ENCODE assay signal across 14 cellular contexts in the genomic region with DNA sequence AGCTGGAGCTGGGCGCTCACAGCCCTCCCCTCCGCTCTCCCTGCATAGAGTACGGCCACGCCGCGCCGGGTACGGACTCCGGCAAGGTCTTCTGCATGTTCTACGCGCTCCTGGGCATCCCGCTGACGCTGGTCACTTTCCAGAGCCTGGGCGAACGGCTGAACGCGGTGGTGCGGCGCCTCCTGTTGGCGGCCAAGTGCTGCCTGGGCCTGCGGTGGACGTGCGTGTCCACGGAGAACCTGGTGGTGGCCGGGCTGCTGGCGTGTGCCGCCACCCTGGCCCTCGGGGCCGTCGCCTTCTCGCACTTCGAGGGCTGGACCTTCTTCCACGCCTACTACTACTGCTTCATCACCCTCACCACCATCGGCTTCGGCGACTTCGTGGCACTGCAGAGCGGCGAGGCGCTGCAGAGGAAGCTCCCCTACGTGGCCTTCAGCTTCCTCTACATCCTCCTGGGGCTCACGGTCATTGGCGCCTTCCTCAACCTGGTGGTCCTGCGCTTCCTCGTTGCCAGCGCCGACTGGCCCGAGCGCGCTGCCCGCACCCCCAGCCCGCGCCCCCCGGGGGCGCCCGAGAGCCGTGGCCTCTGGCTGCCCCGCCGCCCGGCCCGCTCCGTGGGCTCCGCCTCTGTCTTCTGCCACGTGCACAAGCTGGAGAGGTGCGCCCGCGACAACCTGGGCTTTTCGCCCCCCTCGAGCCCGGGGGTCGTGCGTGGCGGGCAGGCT. TPM values are rescaled to one million over a fixed set of nuclear protein-coding genes. Genes with fewer than 3 reads are reported as not detected.
A peak's percentile ranks its signal among the peaks of the same experiment; 100 is the strongest.
DNase-seq lines count a peak whose midpoint lies in the region; ATAC-seq and TF ChIP-seq lines count a peak whose summit lies in the region.
"Had no signal": no experiment of that assay in that cellular context is flagged by ENCODE, and none has a peak within 500 bp of the region (broad histone marks: within the 10 kb centered on the region; RNA-seq: fewer than 3 reads in every experiment).

No MANE protein-coding gene starts in this region.

- H2AFZ ChIP-seq in parathyroid adenoma = peak overlapping the region; percentile 12

- no peak overlapping the region for H3K27ac Mint-ChIP-seq in activated CD4-positive, alpha-beta T cell treated with anti-CD3 and anti-CD28 coated beads for 36 hours
- H3K27ac Mint-ChIP-seq: activated naive CD4-positive, alpha-beta T cell treated with anti-CD3 and anti-CD28 coated beads, Interleukin-2, amount 50 U/mL, for 24 hours had no signal

- POLR2A ChIA-PET in activated CD4-positive, alpha-beta T cell treated with anti-CD3 and anti-CD28 coated beads for 36 hours (lab: Charles Lee) = no interaction called here

- no peak overlapping the region for H3K4me3 Mint-ChIP-seq in activated CD4-positive, alpha-beta T cell treated with anti-CD3 and anti-CD28 coated beads for 36 hours
- H3K4me3 Mint-ChIP-seq: activated naive CD4-positive, alpha-beta T cell treated with anti-CD3 and anti-CD28 coated beads, Interleukin-2, amount 50 U/mL, for 24 hours had no signal

- H3K27ac ChIP-seq in parathyroid adenoma = no peak overlapping the region

- no peak overlapping the region for H3K9ac ChIP-seq in parathyroid adenoma

- intact Hi-C loops in activated CD4-positive, alpha-beta T cell treated with anti-CD3 and anti-CD28 coated beads for 36 hours (cut with DNase I, micrococcal nuclease) = no loop called here

- peaks cover 4% of the 10 kb centered on the region for H3K4me1 ChIP-seq in parathyroid adenoma

- no peak overlapping the region for H3K4me2 ChIP-seq in parathyroid adenoma (ENCODE audit: low read length)

- no peaks in the 10 kb centered on the region for H3K9me3 ChIP-seq in parathyroid adenoma (ENCODE audit: control insufficient read depth, low read length)

- no peaks in the 10 kb centered on the region for H3K79me2 ChIP-seq in parathyroid adenoma

- H3K36me3 ChIP-seq in parathyroid adenoma (ENCODE audit: control insufficient read depth, insufficient read depth, low read length) = no peaks in the 10 kb centered on the region

- no peaks in the 10 kb centered on the region for H3K27me3 ChIP-seq in parathyroid adenoma (ENCODE audit: control insufficient read depth, insufficient read depth, low read length)

- H3K4me1 Mint-ChIP-seq in activated CD4-positive, alpha-beta T cell treated with anti-CD3 and anti-CD28 coated beads for 36 hours = peaks cover 14% of the 10 kb centered on the region

- peak; percentile 50 for TF ChIP-seq CTCF in GM12874 (IDR thresholded peaks at IDR 0.05; ENCODE audit: insufficient read depth, low read depth, low read length)
- peak; percentile 17 for TF ChIP-seq CTCF in cardiac fibroblast (IDR thresholded peaks at IDR 0.05; ENCODE audit: low read depth, low read length)
- peak; percentile 9 for TF ChIP-seq CTCF in parathyroid adenoma (IDR thresholded peaks at IDR 0.05)

- H3K4me3 ChIP-seq in cardiac fibroblast (replicated peaks in 1 of 2; ENCODE audit: low read depth in 2 of 2, low read length in 2 of 2) (no peak overlapping the region), parathyroid adenoma (ENCODE audit: low read depth, low read length) (no peak overlapping the region)

- no peaks in the 10 kb centered on the region for H3K9me3 Mint-ChIP-seq in activated CD4-positive, alpha-beta T cell treated with anti-CD3 and anti-CD28 coated beads for 36 hours (ENCODE audit: low read depth)
- H3K9me3 Mint-ChIP-seq: activated naive CD4-positive, alpha-beta T cell treated with anti-CD3 and anti-CD28 coated beads, Interleukin-2, amount 50 U/mL, for 24 hours had no signal

- ATAC-seq in activated CD4-positive, alpha-beta T cell treated with anti-CD3 and anti-CD28 coated beads for 36 hours = no peak
- no peak for ATAC-seq in GM18907 (IDR thresholded peaks at IDR 0.05; ENCODE audit: unreplicated experiment)

- H3K36me3 Mint-ChIP-seq in activated CD4-positive, alpha-beta T cell treated with anti-CD3 and anti-CD28 coated beads for 36 hours (ENCODE audit: low read depth) = peaks cover 2% of the 10 kb centered on the region
- H3K36me3 Mint-ChIP-seq: activated naive CD4-positive, alpha-beta T cell treated with anti-CD3 and anti-CD28 coated beads, Interleukin-2, amount 50 U/mL, for 24 hours had no signal

- peaks cover 14% of the 10 kb centered on the region for H3K27me3 Mint-ChIP-seq in activated CD4-positive, alpha-beta T cell treated with anti-CD3 and anti-CD28 coated beads for 36 hours

- CTCF ChIA-PET in activated CD4-positive, alpha-beta T cell treated with anti-CD3 and anti-CD28 coated beads for 36 hours (lab: Charles Lee) = interaction anchor here (0.7 to 1.1 kb wide), 3 partner anchors 12 to 145 kb away, joined by 3 to 4 read pairs (median 3); no protein-coding TSS in a partner anchor

- peak; percentile 44 for DNase-seq in activated CD4-positive, alpha-beta T cell treated with anti-CD3 and anti-CD28 coated beads for 36 hours
- DNase-seq in activated CD4-positive, alpha-beta T cell treated with anti-CD3 and anti-CD28 coated beads, Interleukin-2, amount 50 U/mL, for 4 hours = no peak
- DNase-seq in cardiac fibroblast (ENCODE audit: low read depth in 2 of 2) = no peak
- no peak for DNase-seq in NCI-H2196 treated with DMSO at 0.1 percent for 48 hours (lab: John Stamatoyannopoulos, UW; ENCODE audit: unreplicated experiment)
- DNase-seq in NCI-H524 treated with DMSO at 0.1 percent for 48 hours (lab: John Stamatoyannopoulos, UW) = no peak
- DNase-seq: kidney had no signal

RNA-seq across cellular contexts. Expression of gene KCNK15, which starts 4.6 kb away (rescaled TPM):
- total RNA-seq in activated CD4-positive, alpha-beta T cell treated with anti-CD3 and anti-CD28 coated beads for 36 hours = 1 to 10 TPM; 1.1 to 1.4 TPM
- total RNA-seq: Daoy, M059J had no signal

RNA-seq across cellular contexts. Expression of gene CCN5, which starts 35.1 kb away (rescaled TPM):
- not detected for total RNA-seq in activated CD4-positive, alpha-beta T cell treated with anti-CD3 and anti-CD28 coated beads for 36 hours
- total RNA-seq: activated CD8-positive, alpha-beta memory T cell treated with anti-CD3 and anti-CD28 coated beads for 36 hours; Daoy; T-helper 1 cell treated with Interleukin-12 subunit alpha and Interleukin-12 subunit beta and Interleukin-4 antibody, amounts not matched to agents 30 ng/mL and 1 ng/mL, for 36 hours had no signal
